In genomic region chr1:54798206-54798605, GRCh38 we compare ENCODE assay signal across 16 cellular contexts. TPM values are rescaled to one million over a fixed set of nuclear protein-coding genes. Genes with fewer than 3 reads are reported as not detected.
DNase-seq lines count a peak whose midpoint lies in the region; ATAC-seq and TF ChIP-seq lines count a peak whose summit lies in the region.
"Had no signal": no experiment of that assay in that cellular context is flagged by ENCODE, and none has a peak within 500 bp of the region (broad histone marks: within the 10 kb centered on the region; RNA-seq: fewer than 3 reads in every experiment).

No MANE protein-coding gene starts in this region.

- POLR2A ChIA-PET in CD4-positive, alpha-beta T cell (lab: Charles Lee) = no interaction called here
- POLR2A ChIA-PET in CD8-positive, alpha-beta memory T cell (lab: Charles Lee) = interaction anchor here (0.6 kb wide), 1 partner anchor 477 kb away, joined by 4 read pairs; no protein-coding TSS in a partner anchor

- H3K36me3 ChIP-seq in CD8-positive, alpha-beta memory T cell (ENCODE audit: insufficient read depth, low read length) = no peaks in the 10 kb centered on the region
- H3K36me3 ChIP-seq: left lung, tibial artery had no signal

- H3K9me3 ChIP-seq in CD4-positive, alpha-beta T cell (ENCODE audit: control insufficient read depth, low read length) = no peaks in the 10 kb centered on the region
- H3K9me3 ChIP-seq in CD8-positive, alpha-beta memory T cell (ENCODE audit: low read length) = no peaks in the 10 kb centered on the region
- H3K9me3 ChIP-seq: left lung, tibial artery had no signal

- no peaks in the 10 kb centered on the region for H3K27me3 ChIP-seq in CD4-positive, alpha-beta T cell (ENCODE audit: control insufficient read depth, insufficient read depth, low read length)
- no peaks in the 10 kb centered on the region for H3K27me3 ChIP-seq in CD8-positive, alpha-beta memory T cell (ENCODE audit: insufficient read depth, low read length, poor library complexity, severe bottlenecking)
- H3K27me3 ChIP-seq: foreskin keratinocyte had no signal

- TF ChIP-seq CTCF in CD4-positive, alpha-beta T cell (IDR thresholded peaks at IDR 0.05) = no peak
- TF ChIP-seq CTCF in chondrocyte (IDR thresholded peaks at IDR 0.05) = no peak
- no peak for TF ChIP-seq CTCF in natural killer cell (IDR thresholded peaks at IDR 0.05)

- peaks cover 39% of the 10 kb centered on the region for H3K36me3 Mint-ChIP-seq in CD4-positive, alpha-beta T cell (ENCODE audit: low read depth)
- H3K36me3 Mint-ChIP-seq in CD8-positive, alpha-beta memory T cell = peaks cover 0 to 45% (median 11%) of the 10 kb centered on the region in 3 donors
- no peaks in the 10 kb centered on the region for H3K36me3 Mint-ChIP-seq in chondrocyte (ENCODE audit: low read depth)
- H3K36me3 Mint-ChIP-seq in natural killer cell = no peaks in the 10 kb centered on the region

- no peak for ATAC-seq in CD4-positive, alpha-beta T cell (ENCODE audit: poor library complexity)
- ATAC-seq in natural killer cell = no peak
- ATAC-seq: Right ventricle myocardium inferior had no signal

- peaks cover 35% of the 10 kb centered on the region for H3K4me1 ChIP-seq in CD8-positive, alpha-beta memory T cell (ENCODE audit: insufficient read depth, low read length)

- intact Hi-C loops in CD4-positive, alpha-beta T cell (cut with DNase I, micrococcal nuclease) = loop anchor here in 1 of 2 experiments (2.0 kb wide), 1 partner anchor 31 kb away; no protein-coding TSS in a partner anchor
- intact Hi-C loops in natural killer cell (cut with micrococcal nuclease) = no loop called here
- intact Hi-C loops in head of caudate nucleus (cut with DNase I) = no loop called here

- peaks cover 48% of the 10 kb centered on the region for H3K4me1 Mint-ChIP-seq in CD4-positive, alpha-beta T cell (ENCODE audit: low read depth)
- H3K4me1 Mint-ChIP-seq in CD8-positive, alpha-beta memory T cell = peaks cover 61 to 77% (median 66%) of the 10 kb centered on the region in 3 donors
- H3K4me1 Mint-ChIP-seq in chondrocyte (ENCODE audit: low read depth) (no peaks in the 10 kb centered on the region), natural killer cell (peaks cover 76 to 83% of the 10 kb centered on the region in 2 donors)

- H3K27ac ChIP-seq in CD4-positive, alpha-beta T cell (ENCODE audit: low read depth, low read length) = no peak overlapping the region
- H3K27ac ChIP-seq in CD8-positive, alpha-beta memory T cell (ENCODE audit: low read depth, low read length) = no peak overlapping the region
- H3K27ac ChIP-seq: foreskin keratinocyte, left lung, tibial artery had no signal

- CTCF ChIA-PET in CD4-positive, alpha-beta T cell (lab: Charles Lee) = no interaction called here
- CTCF ChIA-PET in CD8-positive, alpha-beta memory T cell (lab: Charles Lee) = interaction anchor here (3.8 kb wide), 1 partner anchor 8 kb away, joined by 30 read pairs; no protein-coding TSS in a partner anchor

- no peaks in the 10 kb centered on the region for H3K9me3 Mint-ChIP-seq in CD4-positive, alpha-beta T cell
- H3K9me3 Mint-ChIP-seq in CD8-positive, alpha-beta memory T cell = no peaks in the 10 kb centered on the region
- H3K9me3 Mint-ChIP-seq in chondrocyte (ENCODE audit: low read depth) (no peaks in the 10 kb centered on the region), natural killer cell (no peaks in the 10 kb centered on the region)
- H3K9me3 Mint-ChIP-seq: HFFc6 had no signal

- no peak overlapping the region for H3K27ac Mint-ChIP-seq in CD4-positive, alpha-beta T cell
- peak overlapping the region; percentile 51 to 94 (median 90) for H3K27ac Mint-ChIP-seq in CD8-positive, alpha-beta memory T cell
- H3K27ac Mint-ChIP-seq in chondrocyte (ENCODE audit: unreplicated experiment) (no peak overlapping the region), natural killer cell (peak overlapping the region; percentile 91 to 95)
- H3K27ac Mint-ChIP-seq: HFFc6 had no signal

- no peak overlapping the region for H3K4me3 ChIP-seq in CD8-positive, alpha-beta memory T cell (ENCODE audit: low read length)
- H3K4me3 ChIP-seq: left lung, tibial artery had no signal

- DNase-seq in CD4-positive, alpha-beta T cell = no peak
- no peak for DNase-seq in CD8-positive, alpha-beta memory T cell
- peak; percentile 32 for DNase-seq in chondrocyte (ENCODE audit: low spot score)
- no peak for DNase-seq in natural killer cell
- DNase-seq in NAMALWA (ENCODE audit: low spot score) = no peak
- no peak for DNase-seq in NCI-H187 (lab: John Stamatoyannopoulos, UW)
- DNase-seq in head of caudate nucleus = no peak
- DNase-seq: amygdala, foreskin keratinocyte, HFFc6, left lung, NCI-H1694 treated with DMSO at 0.1 percent for 48 hours, NCI-H446 treated with DMSO at 0.1 percent for 48 hours, tibial artery had no signal

- peak overlapping the region; percentile 98 for H3K4me3 Mint-ChIP-seq in CD4-positive, alpha-beta T cell
- H3K4me3 Mint-ChIP-seq in CD8-positive, alpha-beta memory T cell = peak overlapping the region in 5 of 7 donors; percentile 93 to 98 (median 97)
- H3K4me3 Mint-ChIP-seq in chondrocyte (ENCODE audit: unreplicated experiment) (no peak overlapping the region), natural killer cell (peak overlapping the region; percentile 92)
- H3K4me3 Mint-ChIP-seq: HFFc6 had no signal

- no peaks in the 10 kb centered on the region for H3K27me3 Mint-ChIP-seq in CD4-positive, alpha-beta T cell
- peaks cover 0 to 1% of the 10 kb centered on the region in 2 donors for H3K27me3 Mint-ChIP-seq in CD8-positive, alpha-beta memory T cell
- H3K27me3 Mint-ChIP-seq in chondrocyte (ENCODE audit: low read depth) = peaks cover 23% of the 10 kb centered on the region
- no peaks in the 10 kb centered on the region for H3K27me3 Mint-ChIP-seq in natural killer cell (ENCODE audit: low read depth in 2 of 2)

RNA-seq across cellular contexts. Expression of gene TTC22, which starts 2.9 kb away (rescaled TPM):
- total RNA-seq in CD4-positive, alpha-beta T cell = 1 to 10 TPM; 4.4 to 4.5 TPM
- 1 to 10 TPM; 2.8 to 2.9 TPM for total RNA-seq in CD8-positive, alpha-beta memory T cell
- polyA plus RNA-seq in CD8-positive, alpha-beta memory T cell = 5.6 TPM
- total RNA-seq in chondrocyte (not detected in 3 replicates), natural killer cell (10 to 100 TPM; 17.8 to 30.8 (median 26.5) TPM)
- total RNA-seq: HFFc6, Right ventricle myocardium inferior, skeletal muscle tissue had no signal

RNA-seq across cellular contexts. Expression of gene PARS2, which starts 33.9 kb away (rescaled TPM):
- not detected for total RNA-seq in CD4-positive, alpha-beta T cell
- 1 to 10 TPM; 7.9 to 8.2 TPM for total RNA-seq in CD8-positive, alpha-beta memory T cell
- 3.2 TPM for polyA plus RNA-seq in CD8-positive, alpha-beta memory T cell
- total RNA-seq in chondrocyte = 3.2 to 4.2 TPM (median 4.0 TPM) in 3 replicates
- total RNA-seq in natural killer cell = 1 to 10 TPM in 1 of 3 donors, under 1 TPM in 2; 0.95 to 1.4 (median 0.96) TPM

Comparison
In these comparisons a context has a peak if more than half of its experiments do, and no peak if none do; other contexts are left out.
1. H3K27ac Mint-ChIP-seq: peak in CD8-positive, alpha-beta memory T cell (8 of 8) and natural killer cell (2 of 2); none in CD4-positive, alpha-beta T cell (single experiment) and chondrocyte (single experiment).